ENCODE assay signal across 8 cellular contexts in the genomic region with DNA sequence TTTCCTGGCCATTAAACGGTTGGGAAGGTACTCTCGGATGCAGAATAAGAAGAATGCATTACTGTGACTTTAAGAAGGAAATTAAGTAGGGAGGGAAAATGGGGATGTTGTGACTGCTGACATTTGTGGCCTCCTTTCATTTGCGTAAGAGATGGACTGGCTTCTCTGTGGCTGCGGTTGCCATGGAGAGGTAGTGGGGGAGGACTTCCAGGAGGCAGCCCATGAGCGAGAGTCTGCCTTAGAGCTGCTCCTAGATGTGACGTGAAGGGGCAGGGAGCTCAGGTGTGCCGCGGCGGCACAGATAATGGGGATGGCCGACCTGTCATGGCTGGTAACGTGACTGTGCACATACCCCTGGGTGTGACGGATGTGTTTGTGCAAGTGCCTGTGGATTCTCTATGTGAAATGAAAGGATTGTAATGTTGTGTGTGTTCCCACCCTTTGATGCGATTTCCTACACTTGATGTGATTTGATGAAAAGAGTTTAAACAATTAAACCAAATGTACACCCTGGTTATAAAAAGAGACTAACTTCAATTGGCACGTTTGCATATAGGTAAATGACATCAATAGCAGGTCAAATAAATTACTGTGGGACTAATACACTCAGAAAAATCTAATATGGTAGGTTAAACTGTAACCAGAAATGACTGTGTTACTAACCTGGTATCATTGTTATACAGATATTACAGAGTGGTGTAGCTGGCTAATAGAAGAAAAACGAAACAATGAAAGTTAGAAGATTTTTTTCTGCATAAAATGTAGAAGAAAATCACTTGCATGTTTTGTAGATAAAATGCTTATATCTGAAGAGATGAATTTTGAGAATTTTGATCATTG. TPM values are rescaled to one million over a fixed set of nuclear protein-coding genes. Genes with fewer than 3 reads are reported as not detected.
A peak's percentile ranks its signal among the peaks of the same experiment; 100 is the strongest.
DNase-seq lines count a peak whose midpoint lies in the region; ATAC-seq, FAIRE-seq and TF ChIP-seq lines count a peak whose summit lies in the region.
"Had no signal": no experiment of that assay in that cellular context is flagged by ENCODE, and none has a peak within 500 bp of the region (broad histone marks: within the 10 kb centered on the region; RNA-seq: fewer than 3 reads in every experiment).

No MANE protein-coding gene starts in this region.

- H3K4me3 ChIP-seq in HL-60 (replicated peaks; ENCODE audit: insufficient read depth, low read length): peak overlapping the region; percentile 29
- H3K4me3 ChIP-seq in GM12878: peak overlapping the region; percentile 57; the same call in 1 of the 2 replicates
- H3K4me3 ChIP-seq in keratinocyte (ENCODE audit: control insufficient read depth in 2 of 3, extremely low read depth in 1 of 3, insufficient read depth in 2 of 3, low read depth in 1 of 3, low read length in 3 of 3): peak overlapping the region in 2 of 3 experiments; percentile 15 to 43

- POLR2A ChIA-PET in GM12878 (lab: Charles Lee): interaction anchor here (1.0 to 2.3 kb wide), 5 partner anchors 9 to 329 kb away, joined by 3 to 5 read pairs (median 3); no protein-coding TSS in a partner anchor

- DNase-seq in HL-60 (ENCODE audit: low read depth in 1 of 2, low spot score in 1 of 2) (peak; percentile 73 to 97), T-helper 9 cell (peak; percentile 80), GM12878 (ENCODE audit: low read depth, low spot score) (peak; percentile 87), keratinocyte (ENCODE audit: low read depth, low spot score) (peak; percentile 75), mesenteric fat pad (ENCODE audit: low spot score) (no peak)
- peak; percentile 49 for DNase-seq in stimulated activated CD4-positive, alpha-beta T cell treated with anti-CD3 and anti-CD28 coated beads, Interleukin-4, amount 100 ng/mL, for 1 hour

- H3K27me3 ChIP-seq in HL-60 (ENCODE audit: insufficient read depth, poor library complexity, severe bottlenecking): no peaks in the 10 kb centered on the region
- no peaks in the 10 kb centered on the region for H3K27me3 ChIP-seq in GM12878 (replicated peaks in 1 of 2; ENCODE audit: control insufficient read depth in 2 of 2, insufficient read depth in 2 of 2, low read length in 1 of 2)
- no peaks in the 10 kb centered on the region for H3K27me3 ChIP-seq in keratinocyte (ENCODE audit: control insufficient read depth, extremely low read depth, insufficient read depth, low read length)

- no peak overlapping the region; the same call in 1 of the 2 replicates for H2AFZ ChIP-seq in GM12878 (ENCODE audit: control insufficient read depth, low read depth, low read length)
- H2AFZ ChIP-seq in keratinocyte (ENCODE audit: control insufficient read depth, low read length): peak overlapping the region; percentile 24

- peak overlapping the region; percentile 81 for H3K4me2 ChIP-seq in GM12878 (ENCODE audit: control insufficient read depth, insufficient read depth)
- H3K4me2 ChIP-seq in keratinocyte (ENCODE audit: control insufficient read depth, extremely low read depth, insufficient read depth, low read depth, low read length): peak overlapping the region; percentile 76

- TF ChIP-seq EP300 in GM12878 (IDR thresholded peaks at IDR 0.05; ENCODE audit: borderline replicate concordance in 1 of 2, control insufficient read depth in 1 of 2, low read depth in 2 of 2, low read length in 2 of 2): peak; percentile 94

- TF ChIP-seq POLR2A in GM12878 (IDR thresholded peaks at IDR 0.05; ENCODE audit: low read depth, low read length): peak; percentile 70

- peaks cover 44% of the 10 kb centered on the region for H3K4me1 ChIP-seq in GM12878 (ENCODE audit: control insufficient read depth, insufficient read depth, low read length)
- H3K4me1 ChIP-seq in keratinocyte (ENCODE audit: control insufficient read depth, extremely low read depth, insufficient read depth, low read length): peaks cover 9% of the 10 kb centered on the region

- H4K20me1 ChIP-seq in GM12878 (ENCODE audit: control insufficient read depth, insufficient read depth): no peaks in the 10 kb centered on the region
- no peaks in the 10 kb centered on the region for H4K20me1 ChIP-seq in keratinocyte (ENCODE audit: control insufficient read depth, extremely low read depth, insufficient read depth, low read length)

- no peaks in the 10 kb centered on the region for H3K9me1 ChIP-seq in keratinocyte (ENCODE audit: control insufficient read depth, extremely low read depth, insufficient read depth, low read length)

- SMC1A ChIA-PET in GM12878 (lab: Charles Lee; ENCODE audit: uncharacterized antibody, unreplicated experiment): interaction anchor here (0.6 to 3.7 kb wide), 15 partner anchors 9 to 348 kb away, joined by 3 to 20 read pairs (median 4); no protein-coding TSS in a partner anchor

- CTCF ChIA-PET in GM12878 (lab: Yijun Ruan, JAX): interaction anchor here (0.6 to 1.3 kb wide), 4 partner anchors 9 to 329 kb away, joined by 3 to 5 read pairs (median 3); no protein-coding TSS in a partner anchor

- TSS peak; percentile 52 for BruUV-seq in GM12878 (replicated peaks; lab: Mats Ljungman, UMichigan)

- peak; percentile 60 for ATAC-seq in GM19468 (IDR thresholded peaks at IDR 0.05; ENCODE audit: extremely low read depth, unreplicated experiment)
- ATAC-seq in GM12878: peak; percentile 82

- FAIRE-seq in GM12878 (lab: Jason Lieb, UNC) (peak; percentile 62), keratinocyte (lab: Jason Lieb, UNC) (peak; percentile 86)

- under 1% methylated on average over 15 of the region's 15 CpGs for WGBS in GM12878 (ENCODE audit: insufficient coverage, insufficient replicate concordance, low lambda C conversion rate, missing lambda C conversion rate)

- H3K9ac ChIP-seq in GM12878 (ENCODE audit: control insufficient read depth, insufficient read depth, low read length) (peak overlapping the region; percentile 43; the same call in 1 of the 2 replicates), keratinocyte (ENCODE audit: control insufficient read depth, extremely low read depth, insufficient read depth, low read length) (peak overlapping the region; percentile 42)

- dilution Hi-C loops in keratinocyte (cut with MboI; ENCODE audit: extremely low pct_ligation_motif_present, low sequenced_read_pairs): no loop called here

- in situ Hi-C loops in GM12878 (cut with MboI): no loop called here

- H3K79me2 ChIP-seq in GM12878 (ENCODE audit: control insufficient read depth, insufficient read depth, low read length) (peaks cover 98% of the 10 kb centered on the region), keratinocyte (ENCODE audit: control insufficient read depth, insufficient read depth, low read length) (peaks cover 38% of the 10 kb centered on the region)

- RAD21 ChIA-PET in GM12878 (lab: Charles Lee; ENCODE audit: unreplicated experiment): interaction anchor here (0.6 to 9.8 kb wide), 10 partner anchors 8 to 545 kb away, joined by 3 to 77 read pairs (median 4); a partner anchor contains a TSS

- intact Hi-C loops in GM12878 (cut with micrococcal nuclease; ENCODE audit: unreplicated experiment): loop anchor here (2.0 to 5.0 kb wide), 4 partner anchors 48 to 349 kb away; a partner anchor contains a TSS

- H3K36me3 ChIP-seq in GM12878 (ENCODE audit: control insufficient read depth in 2 of 2, insufficient read depth in 2 of 2, low read length in 1 of 2): no peaks in the 10 kb centered on the region; a peak in 2 of 4 replicates
- H3K36me3 ChIP-seq in keratinocyte (ENCODE audit: control insufficient read depth in 2 of 2, extremely low read depth in 1 of 2, insufficient read depth in 2 of 2, low read length in 2 of 2): no peaks in the 10 kb centered on the region

- H3K9me3 ChIP-seq in GM12878 (replicated peaks; ENCODE audit: control insufficient read depth, insufficient read depth, low read length): no peaks in the 10 kb centered on the region; the same call in 1 of the 3 replicates
- no peaks in the 10 kb centered on the region for H3K9me3 ChIP-seq in keratinocyte (ENCODE audit: control insufficient read depth, low read depth, low read length)

- no peak for TF ChIP-seq RAD21 in GM12878 (IDR thresholded peaks at IDR 0.05; ENCODE audit: insufficient read depth, low read depth, low read length)

- no peak for TF ChIP-seq CTCF in HL-60 (IDR thresholded peaks at IDR 0.05; ENCODE audit: insufficient read depth, low read length)
- no peak for TF ChIP-seq CTCF in GM12878 (IDR thresholded peaks at IDR 0.05 in 2 of 3, conservative IDR thresholded peaks at IDR 0.05 in 1 of 3; ENCODE audit: control insufficient read depth in 2 of 3, extremely low read depth in 1 of 3, insufficient read depth in 1 of 3, low read depth in 3 of 3, low read length in 3 of 3)
- no peak for TF ChIP-seq CTCF in keratinocyte (optimal IDR thresholded peaks at IDR 0.05 in 1 of 3, IDR thresholded peaks at IDR 0.05 in 1 of 3, conservative IDR thresholded peaks at IDR 0.05 in 1 of 3; ENCODE audit: extremely low read depth in 1 of 3, insufficient read depth in 2 of 3, low read length in 3 of 3)

- H3K27ac ChIP-seq in HL-60 (replicated peaks) (peak overlapping the region; percentile 66), GM12878 (ENCODE audit: control insufficient read depth, insufficient read depth) (peak overlapping the region; percentile 85), keratinocyte (ENCODE audit: control insufficient read depth, insufficient read depth, low read length) (peak overlapping the region; percentile 75)
- H3K27ac ChIP-seq: epithelial cell of prostate had no signal

RNA-seq across cellular contexts. Expression of a gene that starts 48.9 kb away (rescaled TPM):
- 251 and 262 TPM in 2 replicates for total RNA-seq in GM12878 (2013; cell fraction: nucleolus; rRNA removed)
- total RNA-seq in GM12878 (2014; rRNA removed) (32.2 and 33.7 TPM in 2 replicates), GM12878 (2014; rRNA removed; fragmentation: Illumina TruSeq; extraction: Trizol) (37.0 and 39.1 TPM in 2 replicates), GM12878 (2021) (37.5 and 37.7 TPM in 2 replicates), mesenteric fat pad (27.3 TPM)
- 14.0 TPM for polyA plus RNA-seq in GM12878 (2011; ENCODE audit: low read depth)
- polyA plus RNA-seq in GM12878 (2011; rRNA removed) (13.6 and 19.7 TPM in 2 replicates), GM12878 (2014; fragmentation: Illumina TruSeq; extraction: Trizol) (31.1 and 40.9 TPM in 2 replicates), GM12878 (2014; fragmentation: Nextera tagmentation; extraction: Ambion mirVana) (1 to 10 TPM; 4.3 to 6.7 TPM), GM12878 (2014; rRNA removed) (22.5 and 23.5 TPM in 2 replicates), GM12878 (2016; fragmentation: Nextera tagmentation; extraction: Ambion mirVana) (10 to 100 TPM; 11.9 to 13.2 TPM), keratinocyte (13.7 to 18.9 TPM (median 18.8 TPM) in 3 replicates)
- 23.6 and 25.1 TPM in 2 replicates for polyA plus RNA-seq in GM12878 (2011; cell fraction: cytosol; rRNA removed)
- polyA plus RNA-seq in GM12878 (2011; cell fraction: nucleus; rRNA removed): 36.9 and 47.3 TPM in 2 replicates
- 14.9 and 17.9 TPM in 2 replicates for polyA plus RNA-seq in GM12878 (2012)
- 71.2 and 77.4 TPM in 2 replicates for polyA minus RNA-seq in GM12878 (2011; rRNA and poly(A)+ RNA removed)
- polyA minus RNA-seq in GM12878 (2011; cell fraction: cytosol; rRNA and poly(A)+ RNA removed): 17.7 and 17.9 TPM in 2 replicates
- 62.4 and 93.5 TPM in 2 replicates for polyA minus RNA-seq in GM12878 (2011; cell fraction: nucleus; rRNA and poly(A)+ RNA removed)
- polyA plus RNA-seq in keratinocyte (2011; ENCODE audit: low read depth): 27.1 TPM
- 10.4 and 13.9 TPM in 2 replicates for polyA plus RNA-seq in keratinocyte (2011; cell fraction: cytosol; rRNA removed)
- 38.9 and 42.7 TPM in 2 replicates for polyA plus RNA-seq in keratinocyte (2011; cell fraction: nucleus; rRNA removed)
- 11.4 and 16.2 TPM in 2 replicates for polyA plus RNA-seq in keratinocyte (2012; ENCODE audit: low replicate concordance)
- polyA minus RNA-seq in keratinocyte: 30.9 to 53.7 TPM (median 48.9 TPM) in 3 replicates
- 17.1 TPM for polyA minus RNA-seq in keratinocyte (2011; cell fraction: cytosol; rRNA and poly(A)+ RNA removed)
- polyA minus RNA-seq in keratinocyte (2011; cell fraction: nucleus; rRNA and poly(A)+ RNA removed): 47.5 and 78.3 TPM in 2 replicates
